ENCODE assay signal across 30 cellular contexts in the genomic region with DNA sequence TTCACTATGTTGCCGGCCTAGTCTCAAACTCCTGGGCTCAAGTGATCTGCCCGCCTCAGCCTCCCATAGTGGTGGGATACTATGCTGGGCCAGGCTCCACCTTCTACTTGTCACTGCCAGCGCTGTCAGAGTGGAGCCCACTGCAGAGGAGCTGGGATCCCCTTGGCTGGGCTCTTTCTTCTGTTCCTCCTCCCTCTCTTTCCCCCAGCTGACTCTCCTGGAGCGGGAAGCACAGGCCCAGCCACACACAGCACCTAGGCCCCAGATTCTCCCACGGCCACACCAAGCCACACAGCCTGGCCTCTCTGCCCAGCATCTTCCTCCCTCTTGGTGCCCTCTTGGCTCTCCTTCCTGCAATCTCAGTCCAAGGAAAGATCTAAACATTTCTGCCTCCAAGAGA. TPM values are rescaled to one million over a fixed set of nuclear protein-coding genes. Genes with fewer than 3 reads are reported as not detected.
DNase-seq lines count a peak whose midpoint lies in the region; ATAC-seq, FAIRE-seq and TF ChIP-seq lines count a peak whose summit lies in the region.
"Had no signal": no experiment of that assay in that cellular context is flagged by ENCODE, and none has a peak within 500 bp of the region (broad histone marks: within the 10 kb centered on the region; RNA-seq: fewer than 3 reads in every experiment).

No MANE protein-coding gene starts in this region.

- WGBS in sigmoid colon, 2 donors: 95 to 96% methylated on average over 5 of the region's 5 CpGs
- 97% methylated on average over 5 of the region's 5 CpGs for WGBS in esophagus muscularis mucosa

- H3K9me3 ChIP-seq in astrocyte (ENCODE audit: insufficient read depth, low read depth, low read length): no peaks in the 10 kb centered on the region
- H3K9me3 ChIP-seq in osteoblast (ENCODE audit: low read depth, low read length): no peaks in the 10 kb centered on the region
- H3K9me3 ChIP-seq in sigmoid colon: no peaks in the 10 kb centered on the region
- H3K9me3 ChIP-seq in esophagus muscularis mucosa: no peaks in the 10 kb centered on the region
- H3K9me3 ChIP-seq: A549, Caco-2, SJCRH30 had no signal

- in situ Hi-C loops in GM13977 (cut with MboI; ENCODE audit: low pct_unique_long_range_greater_than_20kb, low sequenced_read_pairs, unreplicated experiment): no loop called here

- no peaks in the 10 kb centered on the region for H4K20me1 ChIP-seq in astrocyte (ENCODE audit: insufficient read depth, low read length)
- H4K20me1 ChIP-seq in osteoblast (ENCODE audit: insufficient read depth, low read length): no peaks in the 10 kb centered on the region

- DNase-seq in GM13977 (ENCODE audit: low spot score) (peak; percentile 9), astrocyte (ENCODE audit: low read depth) (no peak), osteoblast (ENCODE audit: insufficient read length, low spot score, missing footprints) (peak; percentile 14), sigmoid colon (peak; percentile 42), AG08395 (ENCODE audit: low spot score) (no peak), esophagus muscularis mucosa (ENCODE audit: extremely low spot score) (no peak)
- DNase-seq: C1 segment of cervical spinal cord; CD4-positive, alpha-beta memory T cell; DMS79; EL; GDM1; NCI-H1048; NCI-H1417; NCI-H1694; NCI-H2029 treated with DMSO at 0.1 percent for 48 hours; NCI-H446 treated with DMSO at 0.1 percent for 48 hours; NCI-H526; NCI-H82; PC-9; SJCRH30 had no signal

- H3K4me1 ChIP-seq in astrocyte (ENCODE audit: insufficient read depth, low read length): no peaks in the 10 kb centered on the region
- H3K4me1 ChIP-seq in osteoblast (ENCODE audit: insufficient read depth, low read length): no peaks in the 10 kb centered on the region
- peaks cover 0 to 18% (median 14%) of the 10 kb centered on the region in 4 donors for H3K4me1 ChIP-seq in sigmoid colon
- peaks cover 11 to 19% (median 18%) of the 10 kb centered on the region in 4 donors for H3K4me1 ChIP-seq in esophagus muscularis mucosa
- H3K4me1 ChIP-seq: Caco-2, SJCRH30 had no signal

- no peak for ATAC-seq in HG02973 (IDR thresholded peaks at IDR 0.05; ENCODE audit: unreplicated experiment)
- ATAC-seq: A549, GM12878, HCT116, Right ventricle myocardium inferior had no signal

- intact Hi-C loops in sigmoid colon (cut with DNase I) (no loop called here), esophagus muscularis mucosa (cut with DNase I) (no loop called here)

- H3K9me3 Mint-ChIP-seq in astrocyte (ENCODE audit: unreplicated experiment): peaks cover 2% of the 10 kb centered on the region
- H3K9me3 Mint-ChIP-seq: CD4-positive, alpha-beta memory T cell had no signal

- H3K9ac ChIP-seq in astrocyte (ENCODE audit: low read length): no peak overlapping the region
- H3K9ac ChIP-seq: KMS-11 had no signal

- FAIRE-seq in astrocyte (lab: Jason Lieb, UNC): no peak
- FAIRE-seq: A549, GM12878, H1 had no signal

- TF ChIP-seq POLR2A in sigmoid colon (IDR thresholded peaks at IDR 0.05) (no peak), esophagus muscularis mucosa (IDR thresholded peaks at IDR 0.05; ENCODE audit: low read depth) (no peak)

- no peaks in the 10 kb centered on the region for H3K36me3 Mint-ChIP-seq in astrocyte (ENCODE audit: low read depth, unreplicated experiment)
- H3K36me3 Mint-ChIP-seq: IgD-negative memory B cell had no signal

- no peaks in the 10 kb centered on the region for H3K4me1 Mint-ChIP-seq in astrocyte (ENCODE audit: low read depth, unreplicated experiment)

- H3K4me2 ChIP-seq in astrocyte (ENCODE audit: low read length) (no peak overlapping the region), osteoblast (ENCODE audit: insufficient read depth, low read length) (no peak overlapping the region)
- H3K4me2 ChIP-seq: A549, KMS-11, PC-9 had no signal

- peak overlapping the region; percentile 30 for H3K4me3 Mint-ChIP-seq in astrocyte (ENCODE audit: unreplicated experiment)
- H3K4me3 Mint-ChIP-seq: IgD-negative memory B cell had no signal

- H3K4me3 ChIP-seq in astrocyte (ENCODE audit: insufficient read depth, low read depth, low read length) (no peak overlapping the region), osteoblast (ENCODE audit: insufficient read depth, low read length) (no peak overlapping the region), sigmoid colon (no peak overlapping the region), esophagus muscularis mucosa (no peak overlapping the region)
- H3K4me3 ChIP-seq: A549, GM12878, PC-9, SJCRH30 had no signal

- peaks cover 30% of the 10 kb centered on the region for H3K27me3 Mint-ChIP-seq in astrocyte (ENCODE audit: low read depth, unreplicated experiment)

- H3K27me3 ChIP-seq in astrocyte (ENCODE audit: insufficient read depth, low read length): peaks cover 10% of the 10 kb centered on the region
- peaks cover 24% of the 10 kb centered on the region for H3K27me3 ChIP-seq in osteoblast (ENCODE audit: insufficient read depth, low read length)
- peaks cover 15 to 22% (median 21%) of the 10 kb centered on the region in 3 donors for H3K27me3 ChIP-seq in sigmoid colon
- peaks cover 0 to 21% (median 19%) of the 10 kb centered on the region in 4 donors for H3K27me3 ChIP-seq in esophagus muscularis mucosa

- no peak overlapping the region for H2AFZ ChIP-seq in astrocyte (ENCODE audit: low read depth, low read length)
- no peak overlapping the region for H2AFZ ChIP-seq in osteoblast (ENCODE audit: low read length)
- H2AFZ ChIP-seq: PC-9 had no signal

- TF ChIP-seq EP300 in sigmoid colon (IDR thresholded peaks at IDR 0.05) (no peak), esophagus muscularis mucosa (IDR thresholded peaks at IDR 0.05) (no peak)

- H3K27ac ChIP-seq in astrocyte (ENCODE audit: low read depth, low read length) (no peak overlapping the region), osteoblast (ENCODE audit: low read depth, low read length) (no peak overlapping the region), sigmoid colon (no peak overlapping the region), esophagus muscularis mucosa (replicated peaks in 1 of 4) (no peak overlapping the region)
- H3K27ac ChIP-seq: A549, HL-60, KMS-11, PC-9, SJCRH30 had no signal

- H3K36me3 ChIP-seq in astrocyte (ENCODE audit: insufficient read depth, low read length) (no peaks in the 10 kb centered on the region), osteoblast (ENCODE audit: insufficient read depth, low read length) (no peaks in the 10 kb centered on the region), sigmoid colon (no peaks in the 10 kb centered on the region), esophagus muscularis mucosa (no peaks in the 10 kb centered on the region)
- H3K36me3 ChIP-seq: SJCRH30 had no signal

- H3K79me2 ChIP-seq in astrocyte (ENCODE audit: insufficient read depth, low read length) (no peaks in the 10 kb centered on the region), osteoblast (ENCODE audit: insufficient read depth, low read length) (no peaks in the 10 kb centered on the region)

- H3K27ac Mint-ChIP-seq in astrocyte (ENCODE audit: unreplicated experiment): no peak overlapping the region
- H3K27ac Mint-ChIP-seq: CD4-positive, alpha-beta memory T cell had no signal

- TF ChIP-seq CTCF in GM13977 (IDR thresholded peaks at IDR 0.05; ENCODE audit: extremely low read depth, insufficient read depth, missing control alignments): no peak
- TF ChIP-seq CTCF in astrocyte (IDR thresholded peaks at IDR 0.05; ENCODE audit: insufficient read depth, low read depth, low read length): no peak
- TF ChIP-seq CTCF in osteoblast (IDR thresholded peaks at IDR 0.05; ENCODE audit: extremely low read depth, low read depth, low read length): no peak
- no peak for TF ChIP-seq CTCF in sigmoid colon (IDR thresholded peaks at IDR 0.05)
- no peak for TF ChIP-seq CTCF in esophagus muscularis mucosa (IDR thresholded peaks at IDR 0.05)

RNA-seq across cellular contexts. Expression of gene GAREM2, which starts 3.7 kb away (rescaled TPM):
- total RNA-seq in astrocyte (2.2 and 4.2 TPM in 2 replicates), osteoblast (1.4 and 2.4 TPM in 2 replicates), sigmoid colon (1 to 10 TPM; 1.1 to 4.4 (median 2.1) TPM), esophagus muscularis mucosa (1 to 10 TPM; 2.5 to 5.5 (median 3.6) TPM)
- polyA plus RNA-seq in sigmoid colon: 10 to 100 TPM in 1 of 3 donors, 1 to 10 TPM in 2; 2.1 to 11.6 (median 2.4) TPM

Comparison
In these comparisons a context has a peak if more than half of its experiments do, and no peak if none do; other contexts are left out.
1. DNase-seq: peak in GM13977 (single experiment), osteoblast (single experiment) and sigmoid colon (single experiment); none in astrocyte (single experiment), AG08395 (single experiment) and esophagus muscularis mucosa (single experiment).